In the genomic region with DNA sequence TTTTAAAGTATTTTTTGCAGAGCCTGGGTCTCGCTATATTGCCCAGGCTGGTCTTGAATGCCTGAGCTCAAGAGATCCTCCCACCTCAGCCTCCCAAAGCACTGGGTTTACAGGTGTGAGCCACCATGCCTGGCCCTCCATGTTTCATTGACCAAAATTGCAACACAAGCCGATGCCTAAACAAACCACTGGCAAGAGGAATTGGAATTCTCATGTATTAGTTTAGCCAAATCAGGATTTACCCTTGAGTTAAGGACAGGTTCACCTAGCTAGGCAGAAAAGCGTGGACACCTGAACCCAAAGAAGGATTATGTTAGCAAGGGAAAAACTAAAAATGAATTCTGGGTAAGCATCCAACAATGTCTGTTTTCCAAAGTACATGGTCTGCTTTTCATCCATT, we compare ENCODE assay signal across 33 cellular contexts. TPM values are rescaled to one million over a fixed set of nuclear protein-coding genes. Genes with fewer than 3 reads are reported as not detected.
A peak's percentile ranks its signal among the peaks of the same experiment; 100 is the strongest.
DNase-seq lines count a peak whose midpoint lies in the region; ATAC-seq, FAIRE-seq and TF ChIP-seq lines count a peak whose summit lies in the region.
"Had no signal": no experiment of that assay in that cellular context is flagged by ENCODE, and none has a peak within 500 bp of the region (broad histone marks: within the 10 kb centered on the region; RNA-seq: fewer than 3 reads in every experiment).

No MANE protein-coding gene starts in this region.

- H4K20me1 ChIP-seq in HepG2 (ENCODE audit: insufficient read depth, low read length) (no peaks in the 10 kb centered on the region), HCT116 (ENCODE audit: insufficient read depth) (no peaks in the 10 kb centered on the region)
- H4K20me1 ChIP-seq: BLaER1; BLaER1 treated with 17β-estradiol and CSF1 and Interleukin-3, amounts not matched to agents 10 nM and 100 nM had no signal

- no peak for ATAC-seq in HepG2
- no peak for ATAC-seq in HCT116
- peak; percentile 80 for ATAC-seq in left lobe of liver
- ATAC-seq in right lobe of liver: peak; percentile 45 to 80 (median 74)
- ATAC-seq in GM18511 (IDR thresholded peaks at IDR 0.05; ENCODE audit: unreplicated experiment): no peak
- ATAC-seq: A549; CD8-positive, alpha-beta T cell had no signal

- no peak for DNase-seq in HepG2 (ENCODE audit: low spot score)
- DNase-seq in HCT116 (ENCODE audit: low read depth, low spot score): no peak
- DNase-seq in left lobe of liver (ENCODE audit: low spot score): peak; percentile 54
- DNase-seq in right lobe of liver: peak in 1 of 3 donors; percentile 59
- no peak for DNase-seq in D721Med (ENCODE audit: insufficient read length, low spot score)
- no peak for DNase-seq in NCI-H1092 (lab: John Stamatoyannopoulos, UW)
- DNase-seq: 8988T; ACHN; AML-193; BE2C; C1 segment of cervical spinal cord; Caco-2; Calu3; CD4-positive, alpha-beta memory T cell; CD4-positive, alpha-beta T cell; CD4-positive, CD25-positive, alpha-beta regulatory T cell; CD8-positive, alpha-beta memory T cell; CD8-positive, alpha-beta T cell; COR-L47; DMS 273 treated with DMSO at 0.1 percent for 48 hours; DMS153; DMS53; DMS79; DMS79 treated with DMSO at 0.1 percent for 48 hours; DND-41 had no signal

- in situ Hi-C loops in HepG2 (cut with HindIII; ENCODE audit: extremely low pct_ligation_motif_present, low pct_unique_long_range_greater_than_20kb): no loop called here

- BruUV-seq in HepG2 (replicated peaks; lab: Mats Ljungman, UMichigan) (no TSS peak), HCT116 (replicated peaks; lab: Mats Ljungman, UMichigan) (no TSS peak)

- no peaks in the 10 kb centered on the region for H3K9me2 ChIP-seq in HCT116 (ENCODE audit: insufficient read depth)

- no peaks in the 10 kb centered on the region for H3K36me3 ChIP-seq in liver (ENCODE audit: control insufficient read depth in 4 of 4, insufficient read depth in 3 of 4, low read depth in 1 of 4, low read length in 3 of 4)
- no peaks in the 10 kb centered on the region for H3K36me3 ChIP-seq in HepG2 (replicated peaks in 1 of 2; ENCODE audit: control insufficient read depth in 1 of 2, insufficient read depth in 2 of 2, low read length in 2 of 2)
- no peaks in the 10 kb centered on the region for H3K36me3 ChIP-seq in HCT116 (ENCODE audit: control insufficient read depth in 1 of 2, insufficient read depth in 2 of 2, low read length in 2 of 2)
- H3K36me3 ChIP-seq in right lobe of liver: no peaks in the 10 kb centered on the region
- H3K36me3 ChIP-seq: BE2C; BLaER1; BLaER1 treated with 17β-estradiol and CSF1 and Interleukin-3, amounts not matched to agents 10 nM and 100 nM had no signal

- H2AFZ ChIP-seq in HepG2 (ENCODE audit: low read length) (no peak overlapping the region), HCT116 (ENCODE audit: low read depth, low read length, poor library complexity, severe bottlenecking) (no peak overlapping the region)

- RAD21 ChIA-PET in HCT116 (lab: Charles Lee; ENCODE audit: low non-redundant PET in 1 of 2, low total read pairs in 2 of 2, uncharacterized antibody in 2 of 2, unreplicated experiment in 2 of 2): interaction anchor here in 1 of 2 experiments (0.6 kb wide), 1 partner anchor 78 kb away, joined by 4 read pairs; no protein-coding TSS in a partner anchor

- intact Hi-C loops in HepG2 (cut with micrococcal nuclease; ENCODE audit: unreplicated experiment): no loop called here
- intact Hi-C loops in HCT116 (cut with micrococcal nuclease): no loop called here
- intact Hi-C loops in right lobe of liver (cut with DNase I): no loop called here

- TF ChIP-seq POLR2A in HepG2 (IDR thresholded peaks at IDR 0.05; ENCODE audit: insufficient read depth in 1 of 2, low read depth in 2 of 2, low read length in 2 of 2) (no peak), HCT116 (IDR thresholded peaks at IDR 0.05; ENCODE audit: borderline replicate concordance, extremely low read depth, insufficient read depth, insufficient read length) (no peak), right lobe of liver (IDR thresholded peaks at IDR 0.05) (no peak)

- TF ChIP-seq EP300 in HepG2 (IDR thresholded peaks at IDR 0.05; ENCODE audit: low read depth in 2 of 2, low read length in 2 of 2) (no peak), HepG2 (CRISPR knock-in tag; IDR thresholded peaks at IDR 0.05; ENCODE audit: borderline replicate concordance) (no peak)

- peaks cover 10 to 18% (median 15%) of the 10 kb centered on the region in 4 donors for H3K4me1 ChIP-seq in liver (ENCODE audit: control insufficient read depth in 4 of 4, insufficient read depth in 4 of 4, low read length in 3 of 4)
- peaks cover 29% of the 10 kb centered on the region for H3K4me1 ChIP-seq in HepG2 (ENCODE audit: insufficient read depth, low read length)
- H3K4me1 ChIP-seq in HCT116 (ENCODE audit: control insufficient read depth in 1 of 2, insufficient read depth in 2 of 2, low read length in 2 of 2): peaks cover 21 to 33% of the 10 kb centered on the region in 2 experiments; a peak in 3 of 4 replicates
- H3K4me1 ChIP-seq in right lobe of liver: peaks cover 0 to 40% (median 12%) of the 10 kb centered on the region in 4 donors
- H3K4me1 ChIP-seq: A549; BE2C; BLaER1; BLaER1 treated with 17β-estradiol and CSF1 and Interleukin-3, amounts not matched to agents 10 nM and 100 nM had no signal

- H3K27me3 ChIP-seq in liver (ENCODE audit: control insufficient read depth in 4 of 4, insufficient read depth in 4 of 4, low read length in 3 of 4) (no peaks in the 10 kb centered on the region), HepG2 (ENCODE audit: control insufficient read depth in 1 of 2, insufficient read depth in 2 of 2, low read length in 2 of 2) (no peaks in the 10 kb centered on the region; a peak in 1 of 5 replicates), HCT116 (ENCODE audit: insufficient read depth, low read length) (no peaks in the 10 kb centered on the region), right lobe of liver (no peaks in the 10 kb centered on the region)
- H3K27me3 ChIP-seq: BLaER1; BLaER1 treated with 17β-estradiol and CSF1 and Interleukin-3, amounts not matched to agents 10 nM and 100 nM had no signal

- H3K9me3 ChIP-seq in liver (ENCODE audit: control insufficient read depth in 4 of 4, low read length in 3 of 4) (peaks cover 0 to 8% (median 5%) of the 10 kb centered on the region in 4 donors), HepG2 (ENCODE audit: low read length) (no peaks in the 10 kb centered on the region), HCT116 (ENCODE audit: control insufficient read depth in 1 of 2, insufficient read depth in 1 of 2, low read depth in 1 of 2, low read length in 2 of 2) (no peaks in the 10 kb centered on the region), right lobe of liver (no peaks in the 10 kb centered on the region)
- H3K9me3 ChIP-seq: A549 had no signal

- TF ChIP-seq RAD21 in liver (IDR thresholded peaks at IDR 0.05) (peak; percentile 10 to 34), HepG2 (CRISPR knock-in tag; IDR thresholded peaks at IDR 0.05) (no peak), HCT116 (IDR thresholded peaks at IDR 0.05; ENCODE audit: low read depth) (no peak)

- WGBS in liver: 56% methylated on average over 3 of the region's 3 CpGs
- 66% methylated on average over 3 of the region's 3 CpGs for WGBS in HepG2 (ENCODE audit: low lambda C conversion rate)
- WGBS in right lobe of liver (ENCODE audit: insufficient coverage, low coverage, low lambda C conversion rate, missing lambda C conversion rate): 44% methylated on average over 3 of the region's 3 CpGs

- POLR2A ChIA-PET in HepG2 (lab: Yijun Ruan, JAX): interaction anchor here (1.7 to 1.9 kb wide), 2 partner anchors 14 kb away, joined by 5 to 7 read pairs; a partner anchor contains a TSS
- POLR2A ChIA-PET in HCT116 (lab: Charles Lee): interaction anchor here (1.7 kb wide), 1 partner anchor 15 kb away, joined by 6 read pairs; a partner anchor contains a TSS

- no peak for FAIRE-seq in HepG2 (lab: Jason Lieb, UNC)
- no peak for FAIRE-seq in D721Med (lab: Jason Lieb, UNC)
- FAIRE-seq: A204.1, A549 had no signal

- CTCF ChIA-PET in HepG2 (lab: Yijun Ruan, JAX; ENCODE audit: low intra/inter-chr PET ratio, low total read pairs): no interaction called here
- CTCF ChIA-PET in HCT116 (lab: Charles Lee): no interaction called here

- H3K9ac ChIP-seq in liver (ENCODE audit: low read depth in 1 of 2, low read length in 2 of 2): no peak overlapping the region
- H3K9ac ChIP-seq in HepG2 (ENCODE audit: insufficient read depth, low read depth, low read length): no peak overlapping the region
- H3K9ac ChIP-seq in HCT116 (ENCODE audit: low read length): no peak overlapping the region
- H3K9ac ChIP-seq: BLaER1; BLaER1 treated with 17β-estradiol and CSF1 and Interleukin-3, amounts not matched to agents 10 nM and 100 nM had no signal

- H3K4me2 ChIP-seq in HepG2 (ENCODE audit: low read depth, low read length): no peak overlapping the region
- H3K4me2 ChIP-seq in HCT116 (ENCODE audit: low read length): peak overlapping the region; percentile 10; the same call in 1 of the 2 replicates
- H3K4me2 ChIP-seq: A549; BLaER1; BLaER1 treated with 17β-estradiol and CSF1 and Interleukin-3, amounts not matched to agents 10 nM and 100 nM had no signal

- TF ChIP-seq CTCF in liver (IDR thresholded peaks at IDR 0.05; ENCODE audit: low read depth, low read length, missing input control) (no peak), HepG2 (CRISPR knock-in tag; IDR thresholded peaks at IDR 0.05) (no peak), HCT116 (IDR thresholded peaks at IDR 0.05 in 2 of 3, conservative IDR thresholded peaks at IDR 0.05 in 1 of 3; ENCODE audit: borderline replicate concordance in 1 of 3, insufficient read depth in 1 of 3, low read depth in 2 of 3, low read length in 2 of 3) (no peak), right lobe of liver (IDR thresholded peaks at IDR 0.05) (no peak), D721Med (IDR thresholded peaks at IDR 0.05; ENCODE audit: insufficient read depth, missing control alignments) (no peak)

- H3K79me2 ChIP-seq in HepG2 (ENCODE audit: insufficient read depth, low read length): no peaks in the 10 kb centered on the region
- no peaks in the 10 kb centered on the region for H3K79me2 ChIP-seq in HCT116 (ENCODE audit: insufficient read depth, low read length)

- H3K4me3 ChIP-seq in liver (ENCODE audit: low read depth in 1 of 3, low read length in 3 of 3) (no peak overlapping the region), HepG2 (replicated peaks in 1 of 3; ENCODE audit: insufficient read depth in 1 of 3, low read depth in 2 of 3, low read length in 3 of 3) (no peak overlapping the region), HCT116 (replicated peaks in 1 of 2; ENCODE audit: low read depth in 1 of 2, low read length in 2 of 2) (no peak overlapping the region), right lobe of liver (no peak overlapping the region)
- H3K4me3 ChIP-seq: A549; BLaER1; BLaER1 treated with 17β-estradiol and CSF1 and Interleukin-3, amounts not matched to agents 10 nM and 100 nM had no signal

- H3K27ac ChIP-seq in liver (ENCODE audit: low read depth in 1 of 2, low read length in 2 of 2) (peak overlapping the region in 1 of 2 donors; percentile 79), HepG2 (ENCODE audit: extremely low read length, insufficient read depth, low read length) (no peak overlapping the region), HCT116 (ENCODE audit: low read depth, low read length) (no peak overlapping the region), right lobe of liver (peak overlapping the region; percentile 15 to 61 (median 20))
- H3K27ac ChIP-seq: 22Rv1; A549; BLaER1; BLaER1 treated with 17β-estradiol and CSF1 and Interleukin-3, amounts not matched to agents 10 nM and 100 nM; C4-2B had no signal

RNA-seq across cellular contexts. Expression of a gene that starts 14.6 kb away (rescaled TPM):
- total RNA-seq in liver (10 to 100 TPM; 37.9 to 45.7 TPM), HepG2 (2016; rRNA removed; fragmentation: Illumina TruSeq; extraction: Trizol) (131 and 204 TPM in 2 replicates), HCT116 (2021; ENCODE audit: unreplicated experiment) (127 TPM), left lobe of liver (22.0 TPM), right lobe of liver (10 to 100 TPM; 25.5 to 62.0 (median 34.0) TPM)
- polyA plus RNA-seq in liver (10 to 100 TPM; 31.2 to 33.4 TPM), HepG2 (2011; rRNA removed) (45.5 and 67.8 TPM in 2 replicates)
- total RNA-seq in HepG2 (2016; cell fraction: cytosol; rRNA removed; fragmentation: Illumina TruSeq; extraction: Trizol; ENCODE audit: low read depth): 21.4 and 23.9 TPM in 2 replicates
- 131 and 201 TPM in 2 replicates for total RNA-seq in HepG2 (2016; cell fraction: insoluble cytoplasmic fraction; rRNA removed; fragmentation: Illumina TruSeq; extraction: Trizol)
- 42.6 and 52.7 TPM in 2 replicates for total RNA-seq in HepG2 (2016; cell fraction: membrane; rRNA removed; fragmentation: Illumina TruSeq; extraction: Trizol)
- total RNA-seq in HepG2 (2016; cell fraction: nucleus; rRNA removed; fragmentation: Illumina TruSeq; extraction: Trizol): 62.6 and 66.2 TPM in 2 replicates
- 28.2 and 39.5 TPM in 2 replicates for polyA plus RNA-seq in HepG2 (2011; cell fraction: cytosol; rRNA removed)
- 12.7 and 22.3 TPM in 2 replicates for polyA plus RNA-seq in HepG2 (2011; cell fraction: nucleus; rRNA removed)
- polyA plus RNA-seq in HepG2 (2012): 87.5 and 112 TPM in 2 replicates
- 13.5 and 16.5 TPM in 2 replicates for polyA plus RNA-seq in HepG2 (2016; cell fraction: cytosol; fragmentation: Illumina TruSeq; extraction: Trizol; ENCODE audit: low read depth)
- polyA plus RNA-seq in HepG2 (2016; cell fraction: insoluble cytoplasmic fraction; fragmentation: Illumina TruSeq; extraction: Trizol; ENCODE audit: low read depth): 213 and 228 TPM in 2 replicates
- polyA plus RNA-seq in HepG2 (2016; cell fraction: membrane; fragmentation: Illumina TruSeq; extraction: Trizol; ENCODE audit: low read depth): 32.1 and 38.2 TPM in 2 replicates
- polyA plus RNA-seq in HepG2 (2016; cell fraction: nucleus; fragmentation: Illumina TruSeq; extraction: Trizol; ENCODE audit: insufficient read depth, low read depth): 73.0 and 79.4 TPM in 2 replicates
- polyA minus RNA-seq in HepG2 (2011; rRNA and poly(A)+ RNA removed; ENCODE audit: low replicate concordance): 12.0 and 19.3 TPM in 2 replicates
- 28.9 and 29.6 TPM in 2 replicates for polyA minus RNA-seq in HepG2 (2011; cell fraction: cytosol; rRNA and poly(A)+ RNA removed)
- 89.4 and 91.0 TPM in 2 replicates for polyA minus RNA-seq in HepG2 (2011; cell fraction: nucleus; rRNA and poly(A)+ RNA removed)
- 81.9 and 111 TPM in 2 replicates for polyA plus RNA-seq in HCT116 (2012)

Comparison
In these comparisons a context has a peak if more than half of its experiments do, and no peak if none do; other contexts are left out.
1. H3K27ac ChIP-seq: peak in right lobe of liver (3 of 3); none in HepG2 (single experiment) and HCT116 (single experiment).
2. ATAC-seq: peak in left lobe of liver (single experiment) and right lobe of liver (4 of 4); none in HepG2 (single experiment), HCT116 (single experiment) and GM18511 (single experiment).